ENCODE assay signal across 1 cellular context in the genomic region with DNA sequence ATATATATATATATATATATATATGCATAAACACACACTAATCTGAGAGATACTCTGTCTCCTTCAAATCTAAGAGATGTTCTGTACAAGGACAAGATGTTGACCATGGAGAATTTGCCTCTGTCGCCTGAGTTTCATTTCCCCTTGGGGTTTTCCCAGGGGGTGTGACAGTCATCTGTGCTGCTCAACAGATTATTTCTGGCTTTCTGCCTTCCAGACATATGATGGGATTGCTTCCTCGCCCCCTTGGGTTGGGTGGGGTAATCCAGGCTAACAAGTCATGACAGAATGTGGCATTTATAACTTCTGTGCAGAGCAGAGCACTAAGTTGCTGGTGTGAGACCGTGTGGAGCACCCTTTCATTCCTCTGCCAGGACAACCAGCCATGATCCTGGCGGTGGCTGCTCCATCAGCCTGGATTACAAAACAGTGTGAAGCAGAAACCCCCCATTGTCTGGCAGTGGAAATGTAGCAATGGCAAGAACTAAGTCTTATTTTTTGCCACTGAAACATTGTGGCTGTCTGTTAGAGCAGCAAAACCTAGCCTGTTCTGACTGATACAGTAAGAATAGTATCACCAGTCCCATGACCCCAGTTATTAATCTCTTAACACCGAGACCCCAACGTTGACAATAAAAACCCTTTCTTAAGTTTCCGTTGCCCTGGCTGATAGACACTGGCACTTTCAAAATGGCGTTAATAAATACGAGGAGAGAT.
TF ChIP-seq lines count a peak whose summit lies in the region.

No MANE protein-coding gene starts in this region.

TF ChIP-seq in GM12878, 131 proteins besides CTCF, POLR2A, EP300 and RAD21 (continued from another document):
- TF ChIP-seq, protein P1, sequence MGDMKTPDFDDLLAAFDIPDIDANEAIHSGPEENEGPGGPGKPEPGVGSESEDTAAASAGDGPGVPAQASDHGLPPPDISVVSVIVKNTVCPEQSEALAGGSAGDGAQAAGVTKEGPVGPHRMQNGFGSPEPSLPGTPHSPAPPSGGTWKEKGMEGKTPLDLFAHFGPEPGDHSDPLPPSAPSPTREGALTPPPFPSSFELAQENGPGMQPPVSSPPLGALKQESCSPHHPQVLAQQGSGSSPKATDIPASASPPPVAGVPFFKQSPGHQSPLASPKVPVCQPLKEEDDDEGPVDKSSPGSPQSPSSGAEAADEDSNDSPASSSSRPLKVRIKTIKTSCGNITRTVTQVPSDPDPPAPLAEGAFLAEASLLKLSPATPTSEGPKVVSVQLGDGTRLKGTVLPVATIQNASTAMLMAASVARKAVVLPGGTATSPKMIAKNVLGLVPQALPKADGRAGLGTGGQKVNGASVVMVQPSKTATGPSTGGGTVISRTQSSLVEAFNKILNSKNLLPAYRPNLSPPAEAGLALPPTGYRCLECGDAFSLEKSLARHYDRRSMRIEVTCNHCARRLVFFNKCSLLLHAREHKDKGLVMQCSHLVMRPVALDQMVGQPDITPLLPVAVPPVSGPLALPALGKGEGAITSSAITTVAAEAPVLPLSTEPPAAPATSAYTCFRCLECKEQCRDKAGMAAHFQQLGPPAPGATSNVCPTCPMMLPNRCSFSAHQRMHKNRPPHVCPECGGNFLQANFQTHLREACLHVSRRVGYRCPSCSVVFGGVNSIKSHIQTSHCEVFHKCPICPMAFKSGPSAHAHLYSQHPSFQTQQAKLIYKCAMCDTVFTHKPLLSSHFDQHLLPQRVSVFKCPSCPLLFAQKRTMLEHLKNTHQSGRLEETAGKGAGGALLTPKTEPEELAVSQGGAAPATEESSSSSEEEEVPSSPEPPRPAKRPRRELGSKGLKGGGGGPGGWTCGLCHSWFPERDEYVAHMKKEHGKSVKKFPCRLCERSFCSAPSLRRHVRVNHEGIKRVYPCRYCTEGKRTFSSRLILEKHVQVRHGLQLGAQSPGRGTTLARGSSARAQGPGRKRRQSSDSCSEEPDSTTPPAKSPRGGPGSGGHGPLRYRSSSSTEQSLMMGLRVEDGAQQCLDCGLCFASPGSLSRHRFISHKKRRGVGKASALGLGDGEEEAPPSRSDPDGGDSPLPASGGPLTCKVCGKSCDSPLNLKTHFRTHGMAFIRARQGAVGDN (IDR thresholded peaks at IDR 0.05), result no peak
- TF ChIP-seq RELA (IDR thresholded peaks at IDR 0.05; ENCODE audit: borderline replicate concordance, partially characterized antibody), result peak; percentile 39
- no peak for TF ChIP-seq CHD4 (IDR thresholded peaks at IDR 0.05)
- TF ChIP-seq FOS (IDR thresholded peaks at IDR 0.05; ENCODE audit: borderline replicate concordance, extremely low read depth, insufficient read length), result no peak
- TF ChIP-seq, protein P2, sequence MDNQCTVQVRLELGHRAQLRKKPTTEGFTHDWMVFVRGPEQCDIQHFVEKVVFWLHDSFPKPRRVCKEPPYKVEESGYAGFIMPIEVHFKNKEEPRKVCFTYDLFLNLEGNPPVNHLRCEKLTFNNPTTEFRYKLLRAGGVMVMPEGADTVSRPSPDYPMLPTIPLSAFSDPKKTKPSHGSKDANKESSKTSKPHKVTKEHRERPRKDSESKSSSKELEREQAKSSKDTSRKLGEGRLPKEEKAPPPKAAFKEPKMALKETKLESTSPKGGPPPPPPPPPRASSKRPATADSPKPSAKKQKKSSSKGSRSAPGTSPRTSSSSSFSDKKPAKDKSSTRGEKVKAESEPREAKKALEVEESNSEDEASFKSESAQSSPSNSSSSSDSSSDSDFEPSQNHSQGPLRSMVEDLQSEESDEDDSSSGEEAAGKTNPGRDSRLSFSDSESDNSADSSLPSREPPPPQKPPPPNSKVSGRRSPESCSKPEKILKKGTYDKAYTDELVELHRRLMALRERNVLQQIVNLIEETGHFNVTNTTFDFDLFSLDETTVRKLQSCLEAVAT (IDR thresholded peaks at IDR 0.05), result no peak
- TF ChIP-seq, protein P3, sequence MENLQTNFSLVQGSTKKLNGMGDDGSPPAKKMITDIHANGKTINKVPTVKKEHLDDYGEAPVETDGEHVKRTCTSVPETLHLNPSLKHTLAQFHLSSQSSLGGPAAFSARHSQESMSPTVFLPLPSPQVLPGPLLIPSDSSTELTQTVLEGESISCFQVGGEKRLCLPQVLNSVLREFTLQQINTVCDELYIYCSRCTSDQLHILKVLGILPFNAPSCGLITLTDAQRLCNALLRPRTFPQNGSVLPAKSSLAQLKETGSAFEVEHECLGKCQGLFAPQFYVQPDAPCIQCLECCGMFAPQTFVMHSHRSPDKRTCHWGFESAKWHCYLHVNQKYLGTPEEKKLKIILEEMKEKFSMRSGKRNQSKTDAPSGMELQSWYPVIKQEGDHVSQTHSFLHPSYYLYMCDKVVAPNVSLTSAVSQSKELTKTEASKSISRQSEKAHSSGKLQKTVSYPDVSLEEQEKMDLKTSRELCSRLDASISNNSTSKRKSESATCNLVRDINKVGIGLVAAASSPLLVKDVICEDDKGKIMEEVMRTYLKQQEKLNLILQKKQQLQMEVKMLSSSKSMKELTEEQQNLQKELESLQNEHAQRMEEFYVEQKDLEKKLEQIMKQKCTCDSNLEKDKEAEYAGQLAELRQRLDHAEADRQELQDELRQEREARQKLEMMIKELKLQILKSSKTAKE (IDR thresholded peaks at IDR 0.05; ENCODE audit: low read depth, poor library complexity, severe bottlenecking), result no peak
- TF ChIP-seq, protein P4, sequence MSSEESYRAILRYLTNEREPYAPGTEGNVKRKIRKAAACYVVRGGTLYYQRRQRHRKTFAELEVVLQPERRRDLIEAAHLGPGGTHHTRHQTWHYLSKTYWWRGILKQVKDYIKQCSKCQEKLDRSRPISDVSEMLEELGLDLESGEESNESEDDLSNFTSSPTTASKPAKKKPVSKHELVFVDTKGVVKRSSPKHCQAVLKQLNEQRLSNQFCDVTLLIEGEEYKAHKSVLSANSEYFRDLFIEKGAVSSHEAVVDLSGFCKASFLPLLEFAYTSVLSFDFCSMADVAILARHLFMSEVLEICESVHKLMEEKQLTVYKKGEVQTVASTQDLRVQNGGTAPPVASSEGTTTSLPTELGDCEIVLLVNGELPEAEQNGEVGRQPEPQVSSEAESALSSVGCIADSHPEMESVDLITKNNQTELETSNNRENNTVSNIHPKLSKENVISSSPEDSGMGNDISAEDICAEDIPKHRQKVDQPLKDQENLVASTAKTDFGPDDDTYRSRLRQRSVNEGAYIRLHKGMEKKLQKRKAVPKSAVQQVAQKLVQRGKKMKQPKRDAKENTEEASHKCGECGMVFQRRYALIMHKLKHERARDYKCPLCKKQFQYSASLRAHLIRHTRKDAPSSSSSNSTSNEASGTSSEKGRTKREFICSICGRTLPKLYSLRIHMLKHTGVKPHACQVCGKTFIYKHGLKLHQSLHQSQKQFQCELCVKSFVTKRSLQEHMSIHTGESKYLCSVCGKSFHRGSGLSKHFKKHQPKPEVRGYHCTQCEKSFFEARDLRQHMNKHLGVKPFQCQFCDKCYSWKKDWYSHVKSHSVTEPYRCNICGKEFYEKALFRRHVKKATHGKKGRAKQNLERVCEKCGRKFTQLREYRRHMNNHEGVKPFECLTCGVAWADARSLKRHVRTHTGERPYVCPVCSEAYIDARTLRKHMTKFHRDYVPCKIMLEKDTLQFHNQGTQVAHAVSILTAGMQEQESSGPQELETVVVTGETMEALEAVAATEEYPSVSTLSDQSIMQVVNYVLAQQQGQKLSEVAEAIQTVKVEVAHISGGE (CRISPR knock-in tag; IDR thresholded peaks at IDR 0.05), result no peak
- TF ChIP-seq, protein P5, sequence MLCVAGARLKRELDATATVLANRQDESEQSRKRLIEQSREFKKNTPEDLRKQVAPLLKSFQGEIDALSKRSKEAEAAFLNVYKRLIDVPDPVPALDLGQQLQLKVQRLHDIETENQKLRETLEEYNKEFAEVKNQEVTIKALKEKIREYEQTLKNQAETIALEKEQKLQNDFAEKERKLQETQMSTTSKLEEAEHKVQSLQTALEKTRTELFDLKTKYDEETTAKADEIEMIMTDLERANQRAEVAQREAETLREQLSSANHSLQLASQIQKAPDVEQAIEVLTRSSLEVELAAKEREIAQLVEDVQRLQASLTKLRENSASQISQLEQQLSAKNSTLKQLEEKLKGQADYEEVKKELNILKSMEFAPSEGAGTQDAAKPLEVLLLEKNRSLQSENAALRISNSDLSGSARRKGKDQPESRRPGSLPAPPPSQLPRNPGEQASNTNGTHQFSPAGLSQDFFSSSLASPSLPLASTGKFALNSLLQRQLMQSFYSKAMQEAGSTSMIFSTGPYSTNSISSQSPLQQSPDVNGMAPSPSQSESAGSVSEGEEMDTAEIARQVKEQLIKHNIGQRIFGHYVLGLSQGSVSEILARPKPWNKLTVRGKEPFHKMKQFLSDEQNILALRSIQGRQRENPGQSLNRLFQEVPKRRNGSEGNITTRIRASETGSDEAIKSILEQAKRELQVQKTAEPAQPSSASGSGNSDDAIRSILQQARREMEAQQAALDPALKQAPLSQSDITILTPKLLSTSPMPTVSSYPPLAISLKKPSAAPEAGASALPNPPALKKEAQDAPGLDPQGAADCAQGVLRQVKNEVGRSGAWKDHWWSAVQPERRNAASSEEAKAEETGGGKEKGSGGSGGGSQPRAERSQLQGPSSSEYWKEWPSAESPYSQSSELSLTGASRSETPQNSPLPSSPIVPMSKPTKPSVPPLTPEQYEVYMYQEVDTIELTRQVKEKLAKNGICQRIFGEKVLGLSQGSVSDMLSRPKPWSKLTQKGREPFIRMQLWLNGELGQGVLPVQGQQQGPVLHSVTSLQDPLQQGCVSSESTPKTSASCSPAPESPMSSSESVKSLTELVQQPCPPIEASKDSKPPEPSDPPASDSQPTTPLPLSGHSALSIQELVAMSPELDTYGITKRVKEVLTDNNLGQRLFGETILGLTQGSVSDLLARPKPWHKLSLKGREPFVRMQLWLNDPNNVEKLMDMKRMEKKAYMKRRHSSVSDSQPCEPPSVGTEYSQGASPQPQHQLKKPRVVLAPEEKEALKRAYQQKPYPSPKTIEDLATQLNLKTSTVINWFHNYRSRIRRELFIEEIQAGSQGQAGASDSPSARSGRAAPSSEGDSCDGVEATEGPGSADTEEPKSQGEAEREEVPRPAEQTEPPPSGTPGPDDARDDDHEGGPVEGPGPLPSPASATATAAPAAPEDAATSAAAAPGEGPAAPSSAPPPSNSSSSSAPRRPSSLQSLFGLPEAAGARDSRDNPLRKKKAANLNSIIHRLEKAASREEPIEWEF (IDR thresholded peaks at IDR 0.05; ENCODE audit: insufficient replicate concordance, low read depth, low read length), result no peak
- peak; percentile 97 for TF ChIP-seq SPI1 (IDR thresholded peaks at IDR 0.05; ENCODE audit: borderline replicate concordance, insufficient read depth, low read depth, low read length)
- no peak for TF ChIP-seq RFX5 (IDR thresholded peaks at IDR 0.05; ENCODE audit: low read depth, low read length)
- TF ChIP-seq NR2F1 (conservative IDR thresholded peaks at IDR 0.05), result no peak
- TF ChIP-seq ATF7 (IDR thresholded peaks at IDR 0.05; ENCODE audit: low read depth), result no peak
- TF ChIP-seq, protein P6, sequence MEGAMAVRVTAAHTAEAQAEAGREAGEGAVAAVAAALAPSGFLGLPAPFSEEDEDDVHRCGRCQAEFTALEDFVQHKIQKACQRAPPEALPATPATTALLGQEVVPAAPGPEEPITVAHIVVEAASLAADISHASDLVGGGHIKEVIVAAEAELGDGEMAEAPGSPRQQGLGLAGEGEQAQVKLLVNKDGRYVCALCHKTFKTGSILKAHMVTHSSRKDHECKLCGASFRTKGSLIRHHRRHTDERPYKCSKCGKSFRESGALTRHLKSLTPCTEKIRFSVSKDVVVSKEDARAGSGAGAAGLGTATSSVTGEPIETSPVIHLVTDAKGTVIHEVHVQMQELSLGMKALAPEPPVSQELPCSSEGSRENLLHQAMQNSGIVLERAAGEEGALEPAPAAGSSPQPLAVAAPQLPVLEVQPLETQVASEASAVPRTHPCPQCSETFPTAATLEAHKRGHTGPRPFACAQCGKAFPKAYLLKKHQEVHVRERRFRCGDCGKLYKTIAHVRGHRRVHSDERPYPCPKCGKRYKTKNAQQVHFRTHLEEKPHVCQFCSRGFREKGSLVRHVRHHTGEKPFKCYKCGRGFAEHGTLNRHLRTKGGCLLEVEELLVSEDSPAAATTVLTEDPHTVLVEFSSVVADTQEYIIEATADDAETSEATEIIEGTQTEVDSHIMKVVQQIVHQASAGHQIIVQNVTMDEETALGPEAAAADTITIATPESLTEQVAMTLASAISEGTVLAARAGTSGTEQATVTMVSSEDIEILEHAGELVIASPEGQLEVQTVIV (IDR thresholded peaks at IDR 0.05; ENCODE audit: borderline replicate concordance, partially characterized antibody), result no peak
- TF ChIP-seq RUNX3 (IDR thresholded peaks at IDR 0.05; ENCODE audit: low read length), result peak; percentile 55
- TF ChIP-seq IKZF1 (conservative IDR thresholded peaks at IDR 0.05), result peak; percentile 62
- TF ChIP-seq, protein P7, sequence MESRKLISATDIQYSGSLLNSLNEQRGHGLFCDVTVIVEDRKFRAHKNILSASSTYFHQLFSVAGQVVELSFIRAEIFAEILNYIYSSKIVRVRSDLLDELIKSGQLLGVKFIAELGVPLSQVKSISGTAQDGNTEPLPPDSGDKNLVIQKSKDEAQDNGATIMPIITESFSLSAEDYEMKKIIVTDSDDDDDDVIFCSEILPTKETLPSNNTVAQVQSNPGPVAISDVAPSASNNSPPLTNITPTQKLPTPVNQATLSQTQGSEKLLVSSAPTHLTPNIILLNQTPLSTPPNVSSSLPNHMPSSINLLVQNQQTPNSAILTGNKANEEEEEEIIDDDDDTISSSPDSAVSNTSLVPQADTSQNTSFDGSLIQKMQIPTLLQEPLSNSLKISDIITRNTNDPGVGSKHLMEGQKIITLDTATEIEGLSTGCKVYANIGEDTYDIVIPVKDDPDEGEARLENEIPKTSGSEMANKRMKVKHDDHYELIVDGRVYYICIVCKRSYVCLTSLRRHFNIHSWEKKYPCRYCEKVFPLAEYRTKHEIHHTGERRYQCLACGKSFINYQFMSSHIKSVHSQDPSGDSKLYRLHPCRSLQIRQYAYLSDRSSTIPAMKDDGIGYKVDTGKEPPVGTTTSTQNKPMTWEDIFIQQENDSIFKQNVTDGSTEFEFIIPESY (IDR thresholded peaks at IDR 0.05), result no peak
- TF ChIP-seq EGR1 (IDR thresholded peaks at IDR 0.05; ENCODE audit: borderline replicate concordance in 1 of 2, low read depth in 2 of 2, low read length in 2 of 2), result no peak
